26 cellular contexts compared by ENCODE assay signal in the genomic region with DNA sequence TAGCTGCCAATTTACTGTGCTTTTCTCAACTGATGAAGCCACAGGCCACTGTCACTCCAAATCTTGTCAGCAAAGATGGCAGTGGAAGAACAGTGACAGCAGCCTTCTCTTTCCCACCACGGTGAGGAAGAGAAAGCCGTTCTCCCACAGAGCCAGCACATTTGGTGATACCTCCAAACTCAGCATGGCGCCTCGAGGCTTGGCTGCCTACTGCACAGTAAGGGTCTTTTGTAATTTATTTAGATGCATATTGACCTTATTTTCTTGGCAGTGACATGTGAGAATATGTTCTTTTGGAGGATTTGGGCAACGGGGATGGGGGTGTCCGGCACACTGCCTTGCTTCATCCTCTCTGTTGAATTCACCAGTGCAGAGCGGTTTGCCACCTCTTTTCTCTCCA.
"Had no signal": no experiment of that assay in that cellular context is flagged by ENCODE, and none has a peak within 500 bp of the region (broad histone marks: within the 10 kb centered on the region; RNA-seq: fewer than 3 reads in every experiment).

No MANE protein-coding gene starts in this region.

- H3K4me3 ChIP-seq: PC-9, SJSA1 had no signal

- H3K4me2 ChIP-seq: PC-9, SK-N-SH had no signal

- H3K27me3 ChIP-seq: SJSA1 had no signal

- H3K4me1 ChIP-seq: SJSA1 had no signal

- H3K9ac ChIP-seq: SK-N-SH had no signal

- H3K36me3 ChIP-seq: SJSA1 had no signal

- DNase-seq: Kasumi-1, KG1, MM.1S, MV-4-11, NCI-H1092, NCI-H1105, NCI-H1417 treated with DMSO at 0.1 percent for 48 hours, NCI-H1436 treated with DMSO at 0.1 percent for 48 hours, NCI-H1694 treated with DMSO at 0.1 percent for 48 hours, NCI-H187 treated with DMSO at 0.1 percent for 48 hours, NCI-H2029, NCI-H2081, NCI-H2171 treated with DMSO at 0.1 percent for 48 hours, NCI-H2227 treated with DMSO at 0.1 percent for 48 hours, NCI-H345, NCI-H446, NCI-H510A treated with DMSO at 0.1 percent for 48 hours, NCI-H526 treated with DMSO at 0.1 percent for 48 hours, PC-9, Right ventricle myocardium superior, SHP77 treated with DMSO at 0.1 percent for 48 hours, SK-N-SH, SW 1271 had no signal

- FAIRE-seq: RCC 7860 had no signal

- H3K9me3 ChIP-seq: SJSA1, SK-N-SH had no signal

- H3K27ac ChIP-seq: PC-9, RWPE1, SJSA1 had no signal

- H2AFZ ChIP-seq: PC-9 had no signal
